In the genomic region with DNA sequence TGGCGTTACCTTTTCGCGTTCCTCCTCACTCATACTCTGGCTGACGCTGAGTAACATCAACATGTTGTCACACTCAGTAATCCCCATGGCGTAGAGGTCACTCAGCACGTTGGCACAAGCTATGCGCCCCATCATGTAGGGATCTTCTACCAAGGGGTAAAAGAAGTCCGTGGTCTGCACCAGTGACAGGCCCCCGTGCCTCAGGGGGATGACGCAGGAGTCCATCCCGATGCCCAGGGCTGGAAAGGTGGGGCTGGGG, we compare ENCODE assay signal across 9 cellular contexts. TPM values are rescaled to one million over a fixed set of nuclear protein-coding genes. Genes with fewer than 3 reads are reported as not detected.
DNase-seq lines count a peak whose midpoint lies in the region; ATAC-seq, FAIRE-seq and TF ChIP-seq lines count a peak whose summit lies in the region.
"Had no signal": no experiment of that assay in that cellular context is flagged by ENCODE, and none has a peak within 500 bp of the region (broad histone marks: within the 10 kb centered on the region; RNA-seq: fewer than 3 reads in every experiment).

No MANE protein-coding gene starts in this region.

- peaks cover 7% of the 10 kb centered on the region for H3K9me3 Mint-ChIP-seq in MCF 10A (ENCODE audit: unreplicated experiment)

- peaks cover 9 to 12% of the 10 kb centered on the region in 2 donors for H3K4me1 ChIP-seq in muscle layer of duodenum (ENCODE audit: control insufficient read depth in 1 of 2, insufficient read depth in 2 of 2, low read length in 2 of 2)

- FAIRE-seq in GM19239 (lab: Jason Lieb, UNC) = no peak

- peak overlapping the region; percentile 80 for H3K4me3 Mint-ChIP-seq in MCF 10A (ENCODE audit: unreplicated experiment)

- POLR2A ChIA-PET in BJ (lab: Charles Lee) (interaction anchor here (0.6 kb wide), 1 partner anchor 70 kb away, joined by 9 read pairs; no protein-coding TSS in a partner anchor), MCF 10A (lab: Yijun Ruan, JAX) (interaction anchor here (1.0 to 3.9 kb wide), 13 partner anchors 15 to 189 kb away, joined by 3 to 18 read pairs (median 4); a partner anchor contains a TSS)

- BruUV-seq in MCF 10A (replicated peaks; lab: Mats Ljungman, UMichigan) = no TSS peak

- H3K4me3 ChIP-seq in BJ (ENCODE audit: low read depth, low read length) (peak overlapping the region; percentile 72), muscle layer of duodenum (ENCODE audit: low read depth in 1 of 2, low read length in 2 of 2) (peak overlapping the region; percentile 76 to 91)

- H3K36me3 ChIP-seq in BJ (ENCODE audit: control insufficient read depth, insufficient read depth, low read length) (peaks cover 2% of the 10 kb centered on the region), muscle layer of duodenum (ENCODE audit: control insufficient read depth in 1 of 2, insufficient read depth in 2 of 2, low read length in 2 of 2) (peaks cover 0 to 3% of the 10 kb centered on the region in 2 donors)

- H3K27me3 Mint-ChIP-seq in MCF 10A (ENCODE audit: insufficient read depth, unreplicated experiment) = no peaks in the 10 kb centered on the region

- DNase-seq in BJ (ENCODE audit: low read depth) (no peak), MCF 10A (ENCODE audit: unreplicated experiment) (no peak), iPS-NIHi7 (ENCODE audit: extremely low spot score) (no peak), DMS153 (lab: John Stamatoyannopoulos, UW) (no peak), GM19239 (ENCODE audit: insufficient read length, low spot score) (no peak)

- H3K27ac Mint-ChIP-seq in MCF 10A (ENCODE audit: low read depth, unreplicated experiment) = peak overlapping the region; percentile 90

- peaks cover 17% of the 10 kb centered on the region for H3K4me1 Mint-ChIP-seq in MCF 10A (ENCODE audit: insufficient read depth, unreplicated experiment)

- TF ChIP-seq CTCF in BJ (IDR thresholded peaks at IDR 0.05; ENCODE audit: insufficient read depth, low read depth, low read length) (no peak), MCF 10A (IDR thresholded peaks at IDR 0.05; ENCODE audit: unreplicated experiment) (no peak)

- peaks cover 42% of the 10 kb centered on the region for H3K36me3 Mint-ChIP-seq in MCF 10A (ENCODE audit: insufficient read depth, unreplicated experiment)

- CTCF ChIA-PET in BJ (lab: Yijun Ruan, JAX) (interaction anchor here (1.5 to 2.0 kb wide), 3 partner anchors 12 to 170 kb away, joined by 4 to 9 read pairs (median 4); a partner anchor contains a TSS), MCF 10A (lab: Yijun Ruan, JAX) (interaction anchor here (0.7 to 2.2 kb wide), 5 partner anchors 10 to 184 kb away, joined by 3 to 9 read pairs (median 5); a partner anchor contains a TSS)

- H3K9me3 ChIP-seq in muscle layer of duodenum (ENCODE audit: control insufficient read depth in 1 of 2, low read length in 2 of 2) = no peaks in the 10 kb centered on the region

- H3K27me3 ChIP-seq in BJ (ENCODE audit: control insufficient read depth, insufficient read depth, low read length) = no peaks in the 10 kb centered on the region
- H3K27me3 ChIP-seq in muscle layer of duodenum (ENCODE audit: low read depth, low read length) = no peaks in the 10 kb centered on the region

- peak overlapping the region; percentile 94 for H3K27ac ChIP-seq in muscle layer of duodenum (ENCODE audit: low read length)

- ATAC-seq in HG02885 (IDR thresholded peaks at IDR 0.05; ENCODE audit: poor library complexity, unreplicated experiment) (peak; percentile 28), HG02938 (IDR thresholded peaks at IDR 0.05; ENCODE audit: unreplicated experiment) (no peak)

- intact Hi-C loops in MCF 10A (cut with micrococcal nuclease) = no loop called here

RNA-seq across cellular contexts. Expression of a gene that starts 0.6 kb away (rescaled TPM):
- polyA plus RNA-seq in BJ (2011; rRNA removed) = 44.4 and 50.3 TPM in 2 replicates
- 17.3 and 24.1 TPM in 2 replicates for polyA minus RNA-seq in BJ (2011; rRNA and poly(A)+ RNA removed)
- total RNA-seq in MCF 10A (2022) = 51.9 and 73.3 TPM in 2 replicates

RNA-seq across cellular contexts. Expression of a gene that starts 15.2 kb away (rescaled TPM):
- 27.5 and 33.9 TPM in 2 replicates for polyA plus RNA-seq in BJ (2011; rRNA removed)
- 7.9 and 17.3 TPM in 2 replicates for polyA minus RNA-seq in BJ (2011; rRNA and poly(A)+ RNA removed)
- total RNA-seq in MCF 10A (2022) = 29.1 and 42.4 TPM in 2 replicates

RNA-seq across cellular contexts. Expression of a gene that starts 27.5 kb away (rescaled TPM):
- 0.06 TPM in 2 replicates for polyA plus RNA-seq in BJ (2011; rRNA removed)
- 0.05 TPM in 1 of 2 replicates, not detected in the other for polyA minus RNA-seq in BJ (2011; rRNA and poly(A)+ RNA removed)
- not detected in 2 replicates for total RNA-seq in MCF 10A (2022)
- total RNA-seq: pulmonary artery endothelial cell had no signal

RNA-seq across cellular contexts. Expression of a gene that starts 37.7 kb away (rescaled TPM):
- polyA plus RNA-seq in BJ (2011; rRNA removed) = 6.8 and 7.9 TPM in 2 replicates
- polyA minus RNA-seq in BJ (2011; rRNA and poly(A)+ RNA removed) = 2.1 and 4.3 TPM in 2 replicates
- 8.1 and 8.3 TPM in 2 replicates for total RNA-seq in MCF 10A (2022)

RNA-seq across cellular contexts. Expression of a gene that starts 49.9 kb away (rescaled TPM):
- 2.8 and 4.6 TPM in 2 replicates for polyA plus RNA-seq in BJ (2011; rRNA removed)
- polyA minus RNA-seq in BJ (2011; rRNA and poly(A)+ RNA removed) = 2.6 and 5.3 TPM in 2 replicates
- total RNA-seq in MCF 10A (2022) = 11.0 and 12.4 TPM in 2 replicates
